1 cellular context compared by ENCODE assay signal in genomic region chr5:177498013-177498847, GRCh38.
A peak's percentile ranks its signal among the peaks of the same experiment; 100 is the strongest.
TF ChIP-seq lines count a peak whose summit lies in the region.

No MANE protein-coding gene starts in this region.

TF ChIP-seq in K562, 482 proteins besides CTCF, POLR2A, EP300 and RAD21 (continued from another document and continues in another):
- TF ChIP-seq ZNF592 (IDR thresholded peaks at IDR 0.05) (0 out of 2 replicates have a peak, but pooled peaks have one; percentile 58), TOE1 (IDR thresholded peaks at IDR 0.05; ENCODE audit: borderline replicate concordance) (no peak; the same call in none of the 2 replicates), TOE1 (CRISPR knock-in tag; IDR thresholded peaks at IDR 0.05; ENCODE audit: borderline replicate concordance, low read depth) (0 out of 2 replicates have a peak, but pooled peaks have one; percentile 74), NFYB (IDR thresholded peaks at IDR 0.05; ENCODE audit: extremely low read depth, insufficient read length) (no peak), NRF1 (conservative IDR thresholded peaks at IDR 0.05 in 1 of 2, IDR thresholded peaks at IDR 0.05 in 1 of 2) (no peak; a peak in 1 of 4 replicates), IFI16 (CRISPR knock-in tag; IDR thresholded peaks at IDR 0.05) (no peak), FOXP1 (CRISPR knock-in tag; IDR thresholded peaks at IDR 0.05) (peak; percentile 67; the same call in 1 of the 2 replicates), TFAM (CRISPR knock-in tag; conservative IDR thresholded peaks at IDR 0.05) (no peak), KAT7 (CRISPR knock-in tag; IDR thresholded peaks at IDR 0.05; ENCODE audit: borderline replicate concordance) (peak; percentile 87; the same call in 1 of the 2 replicates), NFATC3 (IDR thresholded peaks at IDR 0.05) (no peak), ZBTB1 (CRISPR knock-in tag; IDR thresholded peaks at IDR 0.05; ENCODE audit: borderline replicate concordance, low read depth) (peak; percentile 75), MEF2D (tag; conservative IDR thresholded peaks at IDR 0.05; ENCODE audit: low read depth) (0 out of 2 replicates have a peak, but pooled peaks have one; percentile 24), ARID3A (IDR thresholded peaks at IDR 0.05; ENCODE audit: borderline replicate concordance, low read depth, low read length) (no peak), ETV6 (IDR thresholded peaks at IDR 0.05; ENCODE audit: borderline replicate concordance in 1 of 2, low read depth in 2 of 2, low read length in 1 of 2) (no peak), ETV6 (CRISPR knock-in tag; IDR thresholded peaks at IDR 0.05; ENCODE audit: borderline replicate concordance) (no peak), SRSF1 (IDR thresholded peaks at IDR 0.05; ENCODE audit: low read depth, low read length) (no peak), RAD51 (IDR thresholded peaks at IDR 0.05; ENCODE audit: borderline replicate concordance, low read depth) (no peak), TARDBP (IDR thresholded peaks at IDR 0.05) (no peak), NCOA2 (IDR thresholded peaks at IDR 0.05; ENCODE audit: partially characterized antibody in 2 of 2) (no peak), MEIS2 (IDR thresholded peaks at IDR 0.05; ENCODE audit: partially characterized antibody) (no peak), SMARCC2 (IDR thresholded peaks at IDR 0.05; ENCODE audit: low read depth) (no peak), RBBP5 (IDR thresholded peaks at IDR 0.05; ENCODE audit: borderline replicate concordance, insufficient read depth, low read length, poor library complexity, severe bottlenecking) (peak; percentile 68), MTA2 (IDR thresholded peaks at IDR 0.05; ENCODE audit: low read depth) (peak; percentile 38; the same call in 1 of the 2 replicates), CBX5 (IDR thresholded peaks at IDR 0.05; ENCODE audit: borderline replicate concordance, low read depth) (no peak), TAL1 (IDR thresholded peaks at IDR 0.05) (peak; percentile 57), RERE (CRISPR knock-in tag; IDR thresholded peaks at IDR 0.05; ENCODE audit: borderline replicate concordance) (0 out of 2 replicates have a peak, but pooled peaks have one; percentile 80), ZSCAN29 (IDR thresholded peaks at IDR 0.05) (no peak), PRMT5 (CRISPR knock-in tag; IDR thresholded peaks at IDR 0.05) (no peak), ZNF280A (IDR thresholded peaks at IDR 0.05; ENCODE audit: low read depth, partially characterized antibody) (no peak), PHB2 (IDR thresholded peaks at IDR 0.05; ENCODE audit: low read depth) (no peak; the same call in 1 of the 2 replicates), ZBTB8A (IDR thresholded peaks at IDR 0.05; ENCODE audit: partially characterized antibody) (no peak), MED1 (CRISPR knock-in tag; IDR thresholded peaks at IDR 0.05; ENCODE audit: borderline replicate concordance) (no peak), E2F6 (IDR thresholded peaks at IDR 0.05; ENCODE audit: borderline replicate concordance in 1 of 2, extremely low read depth in 1 of 2, insufficient read depth in 1 of 2, insufficient read length in 1 of 2, low read depth in 1 of 2, low read length in 1 of 2, poor library complexity in 1 of 2, severe bottlenecking in 1 of 2) (peak in 1 of 2 experiments; percentile 22), TAF9B (IDR thresholded peaks at IDR 0.05; ENCODE audit: partially characterized antibody) (no peak), NFIX (CRISPR knock-in tag; IDR thresholded peaks at IDR 0.05; ENCODE audit: low read depth) (no peak)
- TF ChIP-seq, protein P1, sequence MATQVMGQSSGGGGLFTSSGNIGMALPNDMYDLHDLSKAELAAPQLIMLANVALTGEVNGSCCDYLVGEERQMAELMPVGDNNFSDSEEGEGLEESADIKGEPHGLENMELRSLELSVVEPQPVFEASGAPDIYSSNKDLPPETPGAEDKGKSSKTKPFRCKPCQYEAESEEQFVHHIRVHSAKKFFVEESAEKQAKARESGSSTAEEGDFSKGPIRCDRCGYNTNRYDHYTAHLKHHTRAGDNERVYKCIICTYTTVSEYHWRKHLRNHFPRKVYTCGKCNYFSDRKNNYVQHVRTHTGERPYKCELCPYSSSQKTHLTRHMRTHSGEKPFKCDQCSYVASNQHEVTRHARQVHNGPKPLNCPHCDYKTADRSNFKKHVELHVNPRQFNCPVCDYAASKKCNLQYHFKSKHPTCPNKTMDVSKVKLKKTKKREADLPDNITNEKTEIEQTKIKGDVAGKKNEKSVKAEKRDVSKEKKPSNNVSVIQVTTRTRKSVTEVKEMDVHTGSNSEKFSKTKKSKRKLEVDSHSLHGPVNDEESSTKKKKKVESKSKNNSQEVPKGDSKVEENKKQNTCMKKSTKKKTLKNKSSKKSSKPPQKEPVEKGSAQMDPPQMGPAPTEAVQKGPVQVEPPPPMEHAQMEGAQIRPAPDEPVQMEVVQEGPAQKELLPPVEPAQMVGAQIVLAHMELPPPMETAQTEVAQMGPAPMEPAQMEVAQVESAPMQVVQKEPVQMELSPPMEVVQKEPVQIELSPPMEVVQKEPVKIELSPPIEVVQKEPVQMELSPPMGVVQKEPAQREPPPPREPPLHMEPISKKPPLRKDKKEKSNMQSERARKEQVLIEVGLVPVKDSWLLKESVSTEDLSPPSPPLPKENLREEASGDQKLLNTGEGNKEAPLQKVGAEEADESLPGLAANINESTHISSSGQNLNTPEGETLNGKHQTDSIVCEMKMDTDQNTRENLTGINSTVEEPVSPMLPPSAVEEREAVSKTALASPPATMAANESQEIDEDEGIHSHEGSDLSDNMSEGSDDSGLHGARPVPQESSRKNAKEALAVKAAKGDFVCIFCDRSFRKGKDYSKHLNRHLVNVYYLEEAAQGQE (CRISPR knock-in tag; IDR thresholded peaks at IDR 0.05; ENCODE audit: low read depth): no peak
- TF ChIP-seq, protein P2, sequence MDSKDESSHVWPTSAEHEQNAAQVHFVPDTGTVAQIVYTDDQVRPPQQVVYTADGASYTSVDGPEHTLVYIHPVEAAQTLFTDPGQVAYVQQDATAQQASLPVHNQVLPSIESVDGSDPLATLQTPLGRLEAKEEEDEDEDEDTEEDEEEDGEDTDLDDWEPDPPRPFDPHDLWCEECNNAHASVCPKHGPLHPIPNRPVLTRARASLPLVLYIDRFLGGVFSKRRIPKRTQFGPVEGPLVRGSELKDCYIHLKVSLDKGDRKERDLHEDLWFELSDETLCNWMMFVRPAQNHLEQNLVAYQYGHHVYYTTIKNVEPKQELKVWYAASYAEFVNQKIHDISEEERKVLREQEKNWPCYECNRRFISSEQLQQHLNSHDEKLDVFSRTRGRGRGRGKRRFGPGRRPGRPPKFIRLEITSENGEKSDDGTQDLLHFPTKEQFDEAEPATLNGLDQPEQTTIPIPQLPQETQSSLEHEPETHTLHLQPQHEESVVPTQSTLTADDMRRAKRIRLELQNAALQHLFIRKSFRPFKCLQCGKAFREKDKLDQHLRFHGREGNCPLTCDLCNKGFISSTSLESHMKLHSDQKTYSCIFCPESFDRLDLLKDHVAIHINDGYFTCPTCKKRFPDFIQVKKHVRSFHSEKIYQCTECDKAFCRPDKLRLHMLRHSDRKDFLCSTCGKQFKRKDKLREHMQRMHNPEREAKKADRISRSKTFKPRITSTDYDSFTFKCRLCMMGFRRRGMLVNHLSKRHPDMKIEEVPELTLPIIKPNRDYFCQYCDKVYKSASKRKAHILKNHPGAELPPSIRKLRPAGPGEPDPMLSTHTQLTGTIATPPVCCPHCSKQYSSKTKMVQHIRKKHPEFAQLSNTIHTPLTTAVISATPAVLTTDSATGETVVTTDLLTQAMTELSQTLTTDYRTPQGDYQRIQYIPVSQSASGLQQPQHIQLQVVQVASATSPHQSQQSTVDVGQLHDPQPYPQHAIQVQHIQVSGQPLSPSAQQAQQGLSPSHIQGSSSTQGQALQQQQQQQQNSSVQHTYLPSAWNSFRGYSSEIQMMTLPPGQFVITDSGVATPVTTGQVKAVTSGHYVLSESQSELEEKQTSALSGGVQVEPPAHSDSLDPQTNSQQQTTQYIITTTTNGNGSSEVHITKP (IDR thresholded peaks at IDR 0.05; ENCODE audit: partially characterized antibody): peak; percentile 35
